Comparison of ENCODE assay signal across 8 cellular contexts in genomic region chr7:129376076-129376777, GRCh38. TPM values are rescaled to one million over a fixed set of nuclear protein-coding genes. Genes with fewer than 3 reads are reported as not detected.
DNase-seq lines count a peak whose midpoint lies in the region; ATAC-seq and TF ChIP-seq lines count a peak whose summit lies in the region.

No MANE protein-coding gene starts in this region.

- CTCF ChIA-PET in CD8-positive, alpha-beta memory T cell (lab: Charles Lee) = interaction anchor here (0.6 to 7.4 kb wide), 13 partner anchors 8 to 447 kb away, joined by 3 to 59 read pairs (median 3); partner anchors contain the start of gene STRIP2

- peak in 4 of 5 donors; percentile 9 to 56 (median 16) for DNase-seq in CD8-positive, alpha-beta memory T cell
- DNase-seq in H7 (peak; percentile 30), NCI-H69 (lab: John Stamatoyannopoulos, UW) (peak; percentile 76), activated T-cell treated with anti-CD3 and anti-CD28 coated beads for 24 hours (ENCODE audit: low read depth) (peak; percentile 44), foreskin keratinocyte (peak; percentile 9 to 42), gastrocnemius medialis (peak in 1 of 2 donors; percentile 20), globus pallidus (ENCODE audit: low spot score) (no peak)

- H3K27me3 ChIP-seq in CD8-positive, alpha-beta memory T cell (ENCODE audit: insufficient read depth, low read length, poor library complexity, severe bottlenecking) = no peaks in the 10 kb centered on the region
- H3K27me3 ChIP-seq in H7 (ENCODE audit: control insufficient read depth, insufficient read depth, low read length) (no peaks in the 10 kb centered on the region), foreskin keratinocyte (no peaks in the 10 kb centered on the region), gastrocnemius medialis (no peaks in the 10 kb centered on the region)

- peaks cover 0 to 12% (median 3%) of the 10 kb centered on the region in 3 donors for H3K36me3 Mint-ChIP-seq in CD8-positive, alpha-beta memory T cell

- peaks cover 7 to 13% (median 13%) of the 10 kb centered on the region in 3 donors for H3K4me1 Mint-ChIP-seq in CD8-positive, alpha-beta memory T cell

- no peak for TF ChIP-seq POLR2A in gastrocnemius medialis (IDR thresholded peaks at IDR 0.05)

- H3K9me3 Mint-ChIP-seq in CD8-positive, alpha-beta memory T cell = no peaks in the 10 kb centered on the region

- H3K9me3 ChIP-seq in CD8-positive, alpha-beta memory T cell (ENCODE audit: low read length) = no peaks in the 10 kb centered on the region
- no peaks in the 10 kb centered on the region for H3K9me3 ChIP-seq in gastrocnemius medialis

- in situ Hi-C loops in gastrocnemius medialis (cut with MboI; ENCODE audit: low sequenced_read_pairs in 4 of 4) = no loop called here

- no peak overlapping the region for H3K27ac Mint-ChIP-seq in CD8-positive, alpha-beta memory T cell

- TF ChIP-seq CTCF in foreskin keratinocyte (conservative IDR thresholded peaks at IDR 0.05) (peak; percentile 69), gastrocnemius medialis (IDR thresholded peaks at IDR 0.05 in 4 of 5, conservative IDR thresholded peaks at IDR 0.05 in 1 of 5) (peak in 3 of 5 experiments; percentile 24 to 60 (median 38))

- no peaks in the 10 kb centered on the region for H3K36me3 ChIP-seq in CD8-positive, alpha-beta memory T cell (ENCODE audit: insufficient read depth, low read length)
- peaks cover 1% of the 10 kb centered on the region; the same call in 1 of the 2 replicates for H3K36me3 ChIP-seq in H7 (replicated peaks; ENCODE audit: control insufficient read depth, insufficient read depth, low read length)
- H3K36me3 ChIP-seq in gastrocnemius medialis = peaks cover 0 to 4% of the 10 kb centered on the region in 2 donors

- H3K27ac ChIP-seq in CD8-positive, alpha-beta memory T cell (ENCODE audit: low read depth, low read length) = no peak overlapping the region
- H3K27ac ChIP-seq in foreskin keratinocyte (no peak overlapping the region), gastrocnemius medialis (no peak overlapping the region)

- H3K4me1 ChIP-seq in CD8-positive, alpha-beta memory T cell (ENCODE audit: insufficient read depth, low read length) = no peaks in the 10 kb centered on the region
- H3K4me1 ChIP-seq in foreskin keratinocyte (no peaks in the 10 kb centered on the region), gastrocnemius medialis (peaks cover 0 to 6% of the 10 kb centered on the region in 2 donors)

- intact Hi-C loops in gastrocnemius medialis (cut with DNase I; ENCODE audit: low total_unique reads) = loop anchor here (1.0 kb wide), 1 partner anchor 8 kb away; no protein-coding TSS in a partner anchor

- H3K27me3 Mint-ChIP-seq in CD8-positive, alpha-beta memory T cell = no peaks in the 10 kb centered on the region

- peak; percentile 53 for ATAC-seq in foreskin keratinocyte
- ATAC-seq in gastrocnemius medialis = peak; percentile 54 to 71
- ATAC-seq in GM21786 (IDR thresholded peaks at IDR 0.05; ENCODE audit: unreplicated experiment) = no peak

- H3K4me3 Mint-ChIP-seq in CD8-positive, alpha-beta memory T cell = no peak overlapping the region

- no peak overlapping the region for H3K4me3 ChIP-seq in CD8-positive, alpha-beta memory T cell (ENCODE audit: low read length)
- H3K4me3 ChIP-seq in H7 (ENCODE audit: insufficient read depth, low read depth, low read length) = no peak overlapping the region
- H3K4me3 ChIP-seq in gastrocnemius medialis = no peak overlapping the region

- POLR2A ChIA-PET in CD8-positive, alpha-beta memory T cell (lab: Charles Lee) = no interaction called here

RNA-seq across cellular contexts. Expression of gene STRIP2, which starts 58.0 kb away (rescaled TPM):
- total RNA-seq in CD8-positive, alpha-beta memory T cell = 10 to 100 TPM; 21.0 to 25.0 TPM
- polyA plus RNA-seq in CD8-positive, alpha-beta memory T cell = not detected
- 3.8 and 5.1 TPM in 2 replicates for total RNA-seq in H7 (2014; rRNA removed; shearing (Covaris generic))
- total RNA-seq in foreskin keratinocyte = 15.7 and 16.9 TPM in 2 replicates
- 5.1 and 5.6 TPM in 2 replicates for polyA plus RNA-seq in foreskin keratinocyte
- 10 to 100 TPM; 14.3 to 43.9 (median 24.7) TPM for total RNA-seq in gastrocnemius medialis
